Comparison of ENCODE assay signal across 16 cellular contexts in the genomic region with DNA sequence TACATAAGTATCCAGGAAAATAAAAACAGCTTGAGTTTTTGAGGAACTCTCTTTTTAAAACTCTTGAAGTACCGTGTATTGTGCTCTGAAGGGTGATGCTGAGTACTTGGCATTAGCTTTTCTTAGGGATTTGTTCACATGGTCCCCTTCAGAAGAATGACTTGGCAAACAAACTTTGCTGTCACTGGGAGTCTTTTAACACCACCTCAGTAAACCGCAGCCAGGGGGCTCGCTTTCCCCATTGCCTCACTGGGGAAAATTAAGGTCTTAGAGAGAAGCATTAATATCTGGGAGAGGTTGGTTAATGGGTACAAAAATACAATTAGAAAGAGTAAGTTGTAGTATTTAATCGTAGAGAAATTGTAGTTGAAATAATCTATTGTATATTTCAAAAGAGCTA.
DNase-seq lines count a peak whose midpoint lies in the region; ATAC-seq, FAIRE-seq and TF ChIP-seq lines count a peak whose summit lies in the region.
"Had no signal": no experiment of that assay in that cellular context is flagged by ENCODE, and none has a peak within 500 bp of the region (broad histone marks: within the 10 kb centered on the region; RNA-seq: fewer than 3 reads in every experiment).

No MANE protein-coding gene starts in this region.

- H2AFZ ChIP-seq in GM23338 (no peak overlapping the region), PC-9 (no peak overlapping the region)

- H3F3A ChIP-seq in GM23338 (replicated peaks; ENCODE audit: low read depth) = no peaks in the 10 kb centered on the region
- no peaks in the 10 kb centered on the region for H3F3A ChIP-seq in PC-9 (ENCODE audit: insufficient read depth, low read depth)

- H3K4me1 Mint-ChIP-seq in GM23338 = peaks cover 4% of the 10 kb centered on the region; the same call in 1 of the 3 replicates
- H3K4me1 Mint-ChIP-seq: activated CD4-positive, alpha-beta T cell treated with anti-CD3 and anti-CD28 coated beads for 36 hours had no signal

- no peak for FAIRE-seq in A549 (lab: Jason Lieb, UNC)
- FAIRE-seq: endometrium had no signal

- TF ChIP-seq EP300 in A549 (IDR thresholded peaks at IDR 0.05) = no peak

- no peak for DNase-seq in A549 (ENCODE audit: low read depth in 1 of 2, low spot score in 1 of 2)
- peak; percentile 65 for DNase-seq in GM23338 (ENCODE audit: low spot score)
- DNase-seq in PC-9 = no peak
- DNase-seq in fibroblast of villous mesenchyme (ENCODE audit: low read depth) = no peak
- no peak for DNase-seq in A172 (ENCODE audit: low spot score)
- DNase-seq: activated CD4-positive, alpha-beta T cell treated with anti-CD3 and anti-CD28 coated beads for 36 hours; activated naive CD8-positive, alpha-beta T cell treated with anti-CD3 and anti-CD28 coated beads, Interleukin-2, amount 10 ng/mL, durations not matched to agents 7 days and 5 days; activated T-cell treated with anti-CD3 and anti-CD28 coated beads, Interleukin-2, amount 50 U/mL, for 1 hour; NCI-H510A; occipital lobe; SHP77; transverse colon had no signal

- CTCF ChIA-PET in A549 (lab: Yijun Ruan, JAX) = interaction anchor here (0.6 to 1.9 kb wide), 5 partner anchors 10 to 184 kb away, joined by 3 to 7 read pairs (median 3); no protein-coding TSS in a partner anchor
- CTCF ChIA-PET in PC-9 (lab: Charles Lee) = no interaction called here

- ATAC-seq in A549 (no peak; a peak in 1 of 6 replicates), GM23338 (peak; percentile 62), HG03025 (IDR thresholded peaks at IDR 0.05; ENCODE audit: low FRiP score, unreplicated experiment) (no peak), HG03520 (IDR thresholded peaks at IDR 0.05; ENCODE audit: unreplicated experiment) (no peak), HG02588 (IDR thresholded peaks at IDR 0.05; ENCODE audit: unreplicated experiment) (no peak)
- ATAC-seq: activated CD4-positive, alpha-beta T cell treated with anti-CD3 and anti-CD28 coated beads for 36 hours had no signal

- TF ChIP-seq CTCF in A549 (IDR thresholded peaks at IDR 0.05) (peak; percentile 6; the same call in 1 of the 3 replicates), GM23338 (conservative IDR thresholded peaks at IDR 0.05; ENCODE audit: low read depth in 2 of 2) (peak; percentile 65 to 76), PC-9 (conservative IDR thresholded peaks at IDR 0.05) (0 out of 2 replicates have a peak, but pooled peaks have one; percentile 21), fibroblast of villous mesenchyme (IDR thresholded peaks at IDR 0.05; ENCODE audit: insufficient read depth, low read depth, low read length) (peak; percentile 34)

- intact Hi-C loops in PC-9 (cut with micrococcal nuclease; ENCODE audit: unreplicated experiment) = no loop called here

- H3K4me3 ChIP-seq in A549 (no peak overlapping the region), GM23338 (no peak overlapping the region), PC-9 (no peak overlapping the region), fibroblast of villous mesenchyme (ENCODE audit: low read depth, low read length) (no peak overlapping the region)
- H3K4me3 ChIP-seq: transverse colon had no signal

- peaks cover 2% of the 10 kb centered on the region for H3K27me3 Mint-ChIP-seq in GM23338 (ENCODE audit: insufficient read depth, low read depth, poor library complexity)

- H3K27me3 ChIP-seq in GM23338 (ENCODE audit: insufficient read depth) = no peaks in the 10 kb centered on the region
- no peaks in the 10 kb centered on the region for H3K27me3 ChIP-seq in PC-9 (ENCODE audit: insufficient read depth, low read depth)

- TF ChIP-seq RAD21 in A549 (conservative IDR thresholded peaks at IDR 0.05 in 1 of 2, IDR thresholded peaks at IDR 0.05 in 1 of 2) = peak in 1 of 2 experiments; percentile 25; a peak in 1 of 5 replicates

- no peaks in the 10 kb centered on the region for H3K9me3 ChIP-seq in A549
- no peaks in the 10 kb centered on the region for H3K9me3 ChIP-seq in PC-9 (ENCODE audit: insufficient read depth, low read depth)
- H3K9me3 ChIP-seq: transverse colon had no signal

- H3K4me3 Mint-ChIP-seq in GM23338 = no peak overlapping the region
- H3K4me3 Mint-ChIP-seq: activated CD4-positive, alpha-beta T cell treated with anti-CD3 and anti-CD28 coated beads for 36 hours; activated naive CD8-positive, alpha-beta T cell treated with anti-CD3 and anti-CD28 coated beads, Interleukin-2, amount 10 ng/mL, durations not matched to agents 7 days and 5 days had no signal

- no peaks in the 10 kb centered on the region for H3K36me3 Mint-ChIP-seq in GM23338 (ENCODE audit: low read depth)
- H3K36me3 Mint-ChIP-seq: activated naive CD8-positive, alpha-beta T cell treated with anti-CD3 and anti-CD28 coated beads, Interleukin-2, amount 10 ng/mL, durations not matched to agents 7 days and 5 days had no signal

- H3K4me2 ChIP-seq in A549 (no peak overlapping the region), GM23338 (no peak overlapping the region), PC-9 (no peak overlapping the region)

- H4K20me1 ChIP-seq in GM23338 (replicated peaks; ENCODE audit: insufficient read depth) = no peaks in the 10 kb centered on the region
- no peaks in the 10 kb centered on the region for H4K20me1 ChIP-seq in PC-9 (ENCODE audit: insufficient read depth)

- TF ChIP-seq POLR2A in A549 (IDR thresholded peaks at IDR 0.05; ENCODE audit: low read length) = no peak

- 12% methylated on average over 4 of the region's 4 CpGs for WGBS in A549 (ENCODE audit: missing lambda C conversion rate)

- H3K9me3 Mint-ChIP-seq in GM23338 = no peaks in the 10 kb centered on the region; the same call in 2 of the 3 replicates
- H3K9me3 Mint-ChIP-seq: activated naive CD8-positive, alpha-beta T cell treated with anti-CD3 and anti-CD28 coated beads, Interleukin-2, amount 10 ng/mL, durations not matched to agents 7 days and 5 days had no signal

- POLR2A ChIA-PET in A549 (lab: Yijun Ruan, JAX) (no interaction called here), PC-9 (lab: Charles Lee; ENCODE audit: unreplicated experiment) (no interaction called here)

- H3K27ac ChIP-seq in A549 (no peak overlapping the region), GM23338 (ENCODE audit: low read depth) (no peak overlapping the region), PC-9 (no peak overlapping the region)
- H3K27ac ChIP-seq: transverse colon had no signal

- no peaks in the 10 kb centered on the region for H3K4me1 ChIP-seq in A549
- no peaks in the 10 kb centered on the region; the same call in 1 of the 2 replicates for H3K4me1 ChIP-seq in GM23338 (ENCODE audit: insufficient read depth)
- H3K4me1 ChIP-seq in PC-9 (replicated peaks; ENCODE audit: insufficient read depth) = no peaks in the 10 kb centered on the region
- H3K4me1 ChIP-seq: transverse colon had no signal

- H3K27ac Mint-ChIP-seq in GM23338 = 0 out of 2 replicates have a peak overlapping the region, but pooled peaks have one; percentile 65
- H3K27ac Mint-ChIP-seq: activated CD4-positive, alpha-beta T cell treated with anti-CD3 and anti-CD28 coated beads for 36 hours; activated naive CD8-positive, alpha-beta T cell treated with anti-CD3 and anti-CD28 coated beads, Interleukin-2, amount 10 ng/mL, durations not matched to agents 7 days and 5 days had no signal

- H3K36me3 ChIP-seq in GM23338 (ENCODE audit: insufficient read depth) (no peaks in the 10 kb centered on the region), PC-9 (ENCODE audit: low read depth) (no peaks in the 10 kb centered on the region)
- H3K36me3 ChIP-seq: transverse colon had no signal

- no peaks in the 10 kb centered on the region for H3K9me2 ChIP-seq in GM23338 (ENCODE audit: insufficient read depth)
- no peaks in the 10 kb centered on the region for H3K9me2 ChIP-seq in PC-9 (ENCODE audit: insufficient read depth)

- no peaks in the 10 kb centered on the region for H3K79me2 ChIP-seq in GM23338 (replicated peaks; ENCODE audit: insufficient read depth)
- no peaks in the 10 kb centered on the region for H3K79me2 ChIP-seq in PC-9 (ENCODE audit: low read depth)

- no TSS peak for BruUV-seq in PC-9 (replicated peaks; lab: Mats Ljungman, UMichigan)

TF ChIP-seq in A549, 52 proteins besides CTCF, POLR2A, EP300 and RAD21:
- TF ChIP-seq TP53 (CRISPR knock-in tag; IDR thresholded peaks at IDR 0.05) = no peak
- no peak for TF ChIP-seq CBX2 (IDR thresholded peaks at IDR 0.05; ENCODE audit: borderline replicate concordance, low read depth)

TF ChIP-seq in GM23338, 12 proteins besides CTCF, POLR2A, EP300 and RAD21 (continues in another document):
- TF ChIP-seq, protein P1, sequence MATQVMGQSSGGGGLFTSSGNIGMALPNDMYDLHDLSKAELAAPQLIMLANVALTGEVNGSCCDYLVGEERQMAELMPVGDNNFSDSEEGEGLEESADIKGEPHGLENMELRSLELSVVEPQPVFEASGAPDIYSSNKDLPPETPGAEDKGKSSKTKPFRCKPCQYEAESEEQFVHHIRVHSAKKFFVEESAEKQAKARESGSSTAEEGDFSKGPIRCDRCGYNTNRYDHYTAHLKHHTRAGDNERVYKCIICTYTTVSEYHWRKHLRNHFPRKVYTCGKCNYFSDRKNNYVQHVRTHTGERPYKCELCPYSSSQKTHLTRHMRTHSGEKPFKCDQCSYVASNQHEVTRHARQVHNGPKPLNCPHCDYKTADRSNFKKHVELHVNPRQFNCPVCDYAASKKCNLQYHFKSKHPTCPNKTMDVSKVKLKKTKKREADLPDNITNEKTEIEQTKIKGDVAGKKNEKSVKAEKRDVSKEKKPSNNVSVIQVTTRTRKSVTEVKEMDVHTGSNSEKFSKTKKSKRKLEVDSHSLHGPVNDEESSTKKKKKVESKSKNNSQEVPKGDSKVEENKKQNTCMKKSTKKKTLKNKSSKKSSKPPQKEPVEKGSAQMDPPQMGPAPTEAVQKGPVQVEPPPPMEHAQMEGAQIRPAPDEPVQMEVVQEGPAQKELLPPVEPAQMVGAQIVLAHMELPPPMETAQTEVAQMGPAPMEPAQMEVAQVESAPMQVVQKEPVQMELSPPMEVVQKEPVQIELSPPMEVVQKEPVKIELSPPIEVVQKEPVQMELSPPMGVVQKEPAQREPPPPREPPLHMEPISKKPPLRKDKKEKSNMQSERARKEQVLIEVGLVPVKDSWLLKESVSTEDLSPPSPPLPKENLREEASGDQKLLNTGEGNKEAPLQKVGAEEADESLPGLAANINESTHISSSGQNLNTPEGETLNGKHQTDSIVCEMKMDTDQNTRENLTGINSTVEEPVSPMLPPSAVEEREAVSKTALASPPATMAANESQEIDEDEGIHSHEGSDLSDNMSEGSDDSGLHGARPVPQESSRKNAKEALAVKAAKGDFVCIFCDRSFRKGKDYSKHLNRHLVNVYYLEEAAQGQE (IDR thresholded peaks at IDR 0.05; ENCODE audit: unreplicated experiment) = no peak
- TF ChIP-seq, protein P2, sequence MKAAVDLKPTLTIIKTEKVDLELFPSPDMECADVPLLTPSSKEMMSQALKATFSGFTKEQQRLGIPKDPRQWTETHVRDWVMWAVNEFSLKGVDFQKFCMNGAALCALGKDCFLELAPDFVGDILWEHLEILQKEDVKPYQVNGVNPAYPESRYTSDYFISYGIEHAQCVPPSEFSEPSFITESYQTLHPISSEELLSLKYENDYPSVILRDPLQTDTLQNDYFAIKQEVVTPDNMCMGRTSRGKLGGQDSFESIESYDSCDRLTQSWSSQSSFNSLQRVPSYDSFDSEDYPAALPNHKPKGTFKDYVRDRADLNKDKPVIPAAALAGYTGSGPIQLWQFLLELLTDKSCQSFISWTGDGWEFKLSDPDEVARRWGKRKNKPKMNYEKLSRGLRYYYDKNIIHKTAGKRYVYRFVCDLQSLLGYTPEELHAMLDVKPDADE (IDR thresholded peaks at IDR 0.05) = no peak
- no peak for TF ChIP-seq ZNF331 (CRISPR knock-in tag; IDR thresholded peaks at IDR 0.05; ENCODE audit: low read depth)
- no peak for TF ChIP-seq STAT1 (IDR thresholded peaks at IDR 0.05; ENCODE audit: unreplicated experiment)

Comparison
In these comparisons a context has a peak if more than half of its experiments do, and no peak if none do; other contexts are left out.
1. CTCF ChIP-seq: peak in every context shown above with its lines; median percentile 70 in GM23338; 34 in fibroblast of villous mesenchyme; 21 in PC-9; 6 in A549.